In the genomic region with DNA sequence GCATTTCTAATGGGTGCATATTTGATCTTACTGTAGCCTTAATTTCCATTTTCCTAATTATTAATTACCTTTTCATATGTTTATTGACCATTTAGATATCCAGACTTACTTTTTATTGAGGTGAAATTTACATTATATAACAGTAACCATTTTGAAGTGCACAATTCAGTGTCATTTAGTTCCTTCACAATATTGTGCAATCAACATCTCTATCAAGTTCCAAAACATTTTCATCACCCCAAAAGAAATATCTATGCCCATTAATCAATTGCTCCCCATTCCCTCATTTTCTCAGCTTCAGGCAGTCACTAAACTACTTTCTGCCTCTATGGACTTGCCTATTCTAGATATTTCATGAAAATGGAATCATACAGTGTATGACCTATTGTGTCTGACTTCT, we compare ENCODE assay signal across 34 cellular contexts.
"Had no signal": no experiment of that assay in that cellular context is flagged by ENCODE, and none has a peak within 500 bp of the region (broad histone marks: within the 10 kb centered on the region; RNA-seq: fewer than 3 reads in every experiment).

No MANE protein-coding gene starts in this region.

- H3K36me3 ChIP-seq: adrenal gland, brain microvascular endothelial cell, breast epithelium had no signal

- FAIRE-seq: astrocyte, TTC549 had no signal

- DNase-seq: activated B cell treated with CpG ODN at 0.5 μM for 24 hours; activated CD4-positive, alpha-beta memory T cell treated with anti-CD3 and anti-CD28 coated beads for 36 hours; activated CD4-positive, alpha-beta T cell treated with anti-CD3 and anti-CD28 coated beads for 4 hours; activated CD4-positive, alpha-beta T cell treated with anti-CD3 and anti-CD28 coated beads, Interleukin-2, amount 10 ng/mL, durations not matched to agents 24 days and 14 days; activated CD4-positive, alpha-beta T cell treated with anti-CD3 and anti-CD28 coated beads, Interleukin-2, amount 50 U/mL, for 1 hour; activated CD4-positive, alpha-beta T cell treated with anti-CD3 and anti-CD28 coated beads, Interleukin-2, amount 50 U/mL, for 4 hours; activated CD4-positive, CD25-positive, alpha-beta regulatory T cell treated with anti-CD3 and anti-CD28 coated beads, Interleukin-2, amount 50 U/mL, for 72 hours; activated CD8-positive, alpha-beta memory T cell treated with anti-CD3 and anti-CD28 coated beads, Interleukin-2, amount 50 U/mL, for 4 hours; activated CD8-positive, alpha-beta T cell treated with anti-CD3 and anti-CD28 coated beads for 36 hours; activated effector memory CD4-positive, alpha-beta T cell treated with anti-CD3 and anti-CD28 coated beads, Interleukin-2, amount 50 U/mL, for 16 hours; activated gamma-delta T cell treated with Interleukin-2 at 50 U/mL for 16 hours; activated naive CD4-positive, alpha-beta T cell; activated naive CD4-positive, alpha-beta T cell treated with anti-CD3 and anti-CD28 coated beads for 36 hours; activated naive CD4-positive, alpha-beta T cell treated with anti-CD3 and anti-CD28 coated beads, Interleukin-2, amount 50 U/mL, for 16 hours; activated naive CD8-positive, alpha-beta T cell treated with anti-CD3 and anti-CD28 coated beads for 36 hours; activated T-cell treated with anti-CD3 and anti-CD28 coated beads for 4 hours; activated T-cell treated with anti-CD3 and anti-CD28 coated beads, Interleukin-2, amount 50 U/mL, for 1 hour; activated T-cell treated with anti-CD3 and anti-CD28 coated beads, Interleukin-2, amount 50 U/mL, for 4 hours; activated T-cell treated with anti-CD3 and anti-CD28 coated beads, Interleukin-2, amount 50 U/mL, for 72 hours; adrenal gland; amniotic stem cell; aorta; body of pancreas; brain microvascular endothelial cell; central memory CD4-positive, alpha-beta T cell; T-helper 1 cell; T-helper 2 cell; T-helper 9 cell had no signal

- H3K27me3 ChIP-seq: adrenal gland, body of pancreas had no signal

- H3K9me3 ChIP-seq: adrenal gland, body of pancreas, breast epithelium had no signal

- H3K27ac ChIP-seq: adrenal gland, body of pancreas, brain microvascular endothelial cell, breast epithelium, VCaP had no signal

- ATAC-seq: activated CD8-positive, alpha-beta T cell treated with anti-CD3 and anti-CD28 coated beads for 36 hours; activated naive CD4-positive, alpha-beta T cell treated with anti-CD3 and anti-CD28 coated beads, Interleukin-2, amount 50 U/mL, for 72 hours; activated T-cell treated with anti-CD3 and anti-CD28 coated beads, Interleukin-2, amount 50 U/mL, for 4 hours; activated T-cell treated with anti-CD3 and anti-CD28 coated beads, Interleukin-2, amount 50 U/mL, for 72 hours; activated T-helper 17 cell treated with anti-CD3 and anti-CD28 coated beads, Interleukin-2, amount 50 U/mL, for 72 hours; body of pancreas had no signal

- H3K4me3 ChIP-seq: adrenal gland, body of pancreas, breast epithelium had no signal
